24 cellular contexts compared by ENCODE assay signal in the genomic region with DNA sequence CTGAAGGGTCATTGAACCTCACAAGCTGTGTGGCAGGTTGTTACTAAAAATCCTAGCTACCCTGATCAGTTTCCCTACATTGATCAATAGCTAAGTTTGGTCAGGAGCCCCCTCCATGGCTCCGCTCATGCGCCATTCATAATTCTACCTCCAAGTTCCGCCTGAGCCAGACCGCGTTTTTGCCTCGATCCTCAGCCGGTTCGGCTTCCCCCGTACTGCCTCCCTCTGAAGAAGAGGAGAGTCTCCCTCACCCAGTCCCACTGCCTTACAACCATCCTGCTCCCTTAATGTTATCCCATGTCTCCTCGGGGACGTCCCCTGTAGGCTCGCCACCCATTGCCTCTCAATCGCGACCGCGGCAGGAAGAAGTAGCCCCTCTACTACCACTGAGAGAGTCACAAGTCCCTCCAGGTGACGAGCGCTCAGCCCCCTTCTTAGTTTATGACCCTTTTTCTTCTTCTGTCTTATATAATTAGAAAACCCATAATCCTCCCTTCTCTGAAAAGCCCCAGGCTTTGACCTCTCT.
A peak's percentile ranks its signal among the peaks of the same experiment; 100 is the strongest.
DNase-seq lines count a peak whose midpoint lies in the region; ATAC-seq, FAIRE-seq and TF ChIP-seq lines count a peak whose summit lies in the region.
"Had no signal": no experiment of that assay in that cellular context is flagged by ENCODE, and none has a peak within 500 bp of the region (broad histone marks: within the 10 kb centered on the region; RNA-seq: fewer than 3 reads in every experiment).

No MANE protein-coding gene starts in this region.

- no peak for DNase-seq in CD4-positive, CD25-positive, alpha-beta regulatory T cell
- peak; percentile 58 for DNase-seq in Daoy (ENCODE audit: low read depth)
- DNase-seq in neural crest cell (ENCODE audit: low read depth, low spot score), result no peak
- DNase-seq in GM19239 (ENCODE audit: insufficient read length, low spot score), result no peak
- DNase-seq in SK-N-DZ (ENCODE audit: low spot score), result no peak
- DNase-seq: activated CD4-positive, alpha-beta T cell treated with anti-CD3 and anti-CD28 coated beads for 4 hours; aorta; central memory CD4-positive, alpha-beta T cell; DMS53; erythroblast; foreskin keratinocyte; GOT3; Karpas-422; left ventricle myocardium superior; NCI-H1105; NCI-H2081 treated with DMSO at 0.1 percent for 48 hours; NCI-H510A treated with DMSO at 0.1 percent for 48 hours; right cardiac atrium; SK-N-SH had no signal

- no peaks in the 10 kb centered on the region for H3K9me3 ChIP-seq in CD4-positive, CD25-positive, alpha-beta regulatory T cell (ENCODE audit: control insufficient read depth in 2 of 2, low read length in 2 of 2)
- H3K9me3 ChIP-seq: SK-N-SH had no signal

- H3K27me3 Mint-ChIP-seq in CD4-positive, CD25-positive, alpha-beta regulatory T cell, result no peaks in the 10 kb centered on the region
- H3K27me3 Mint-ChIP-seq in brain, result no peaks in the 10 kb centered on the region
- H3K27me3 Mint-ChIP-seq in neural crest cell (ENCODE audit: low read depth), result no peaks in the 10 kb centered on the region

- peaks cover 0 to 1% (median 0%) of the 10 kb centered on the region in 7 donors for H3K9me3 Mint-ChIP-seq in CD4-positive, CD25-positive, alpha-beta regulatory T cell
- H3K9me3 Mint-ChIP-seq in brain (no peaks in the 10 kb centered on the region), neural crest cell (no peaks in the 10 kb centered on the region)

- TF ChIP-seq CTCF in brain (conservative IDR thresholded peaks at IDR 0.05) (no peak), neural crest cell (conservative IDR thresholded peaks at IDR 0.05) (no peak)

- no peak overlapping the region for H3K4me3 ChIP-seq in CD4-positive, CD25-positive, alpha-beta regulatory T cell (ENCODE audit: low read depth, low read length)
- H3K4me3 ChIP-seq: GM12878 had no signal

- FAIRE-seq in GM19239 (lab: Jason Lieb, UNC), result no peak
- FAIRE-seq: GM12878, TTC549 had no signal

- H3K4me1 ChIP-seq in CD4-positive, CD25-positive, alpha-beta regulatory T cell (ENCODE audit: control insufficient read depth, insufficient read depth, low read length, poor library complexity, severe bottlenecking), result peaks cover 12% of the 10 kb centered on the region
- H3K4me1 ChIP-seq: foreskin keratinocyte had no signal

- H3K27ac ChIP-seq in CD4-positive, CD25-positive, alpha-beta regulatory T cell (ENCODE audit: insufficient read depth, low read length, poor library complexity, severe bottlenecking), result no peak overlapping the region
- H3K27ac ChIP-seq: foreskin keratinocyte had no signal

- no peaks in the 10 kb centered on the region for H3K27me3 ChIP-seq in CD4-positive, CD25-positive, alpha-beta regulatory T cell (ENCODE audit: control insufficient read depth, insufficient read depth, low read length)
- H3K27me3 ChIP-seq: foreskin keratinocyte had no signal

- H3K36me3 ChIP-seq in CD4-positive, CD25-positive, alpha-beta regulatory T cell (ENCODE audit: control insufficient read depth, insufficient read depth, low read length), result no peaks in the 10 kb centered on the region

- peaks cover 13 to 55% (median 37%) of the 10 kb centered on the region in 4 donors for H3K4me1 Mint-ChIP-seq in CD4-positive, CD25-positive, alpha-beta regulatory T cell
- H3K4me1 Mint-ChIP-seq in brain (peaks cover 31% of the 10 kb centered on the region), neural crest cell (peaks cover 48% of the 10 kb centered on the region)

- peak overlapping the region in 2 of 4 donors; percentile 48 to 99 for H3K4me3 Mint-ChIP-seq in CD4-positive, CD25-positive, alpha-beta regulatory T cell
- H3K4me3 Mint-ChIP-seq in brain (peak overlapping the region in 3 of 5 experiments; percentile 5 to 75 (median 36)), neural crest cell (peak overlapping the region; percentile 44)

- no peak for ATAC-seq in CD4-positive, CD25-positive, alpha-beta regulatory T cell (ENCODE audit: low read depth in 2 of 2)
- ATAC-seq in HG02763 (IDR thresholded peaks at IDR 0.05; ENCODE audit: unreplicated experiment), result no peak
- ATAC-seq in GM21526 (IDR thresholded peaks at IDR 0.05; ENCODE audit: low FRiP score, unreplicated experiment), result no peak
- ATAC-seq: foreskin keratinocyte, GM12878, left ventricle myocardium superior, right cardiac atrium had no signal

- peak overlapping the region in 2 of 3 donors; percentile 72 to 89 for H3K27ac Mint-ChIP-seq in CD4-positive, CD25-positive, alpha-beta regulatory T cell
- H3K27ac Mint-ChIP-seq in brain, result peak overlapping the region in 2 of 5 experiments; percentile 30 to 60
- no peak overlapping the region for H3K27ac Mint-ChIP-seq in neural crest cell (ENCODE audit: unreplicated experiment)

- no peaks in the 10 kb centered on the region for H3K36me3 Mint-ChIP-seq in CD4-positive, CD25-positive, alpha-beta regulatory T cell
- H3K36me3 Mint-ChIP-seq in brain, result no peaks in the 10 kb centered on the region
- H3K36me3 Mint-ChIP-seq in neural crest cell (ENCODE audit: low read depth), result no peaks in the 10 kb centered on the region
